In the genomic region with DNA sequence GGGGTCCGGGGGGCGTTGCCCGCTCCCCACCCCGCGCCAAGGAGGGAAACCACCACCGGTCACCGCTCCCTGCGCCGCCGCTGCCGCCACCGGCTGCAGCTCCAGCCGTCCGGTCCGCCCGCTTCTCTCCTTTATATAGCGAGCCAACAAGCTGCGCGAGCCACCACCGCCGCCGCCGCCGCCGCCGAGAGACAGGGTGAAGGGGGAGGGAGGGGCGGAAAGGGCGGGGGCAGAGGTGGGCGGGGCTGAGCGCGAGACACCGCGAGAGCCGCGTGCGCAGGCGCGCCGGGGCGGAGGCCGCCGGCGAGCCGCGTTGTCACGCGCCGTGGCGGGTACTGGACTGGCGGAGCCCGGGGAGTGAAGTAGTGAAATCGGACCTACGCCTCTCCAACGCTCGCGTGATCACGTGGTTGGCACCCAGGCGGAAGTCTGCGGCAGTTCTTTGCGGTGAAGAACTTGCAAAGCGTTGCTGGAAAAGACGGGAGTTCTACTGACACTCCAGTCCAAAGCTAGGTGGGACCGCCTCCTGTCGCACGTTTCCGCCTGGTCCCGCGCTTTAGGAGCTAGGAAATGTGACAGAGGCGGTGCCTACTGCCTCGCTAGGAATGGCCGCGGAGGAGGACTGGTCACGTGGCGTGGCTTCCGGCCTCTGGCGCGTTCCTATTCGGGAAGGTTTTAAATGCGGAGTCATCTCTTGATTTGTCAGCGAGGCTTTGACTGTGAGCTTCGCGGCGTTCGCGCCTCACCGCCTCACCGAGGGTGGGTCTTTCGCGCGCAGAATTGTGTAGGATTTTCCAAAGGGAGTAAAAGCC, we compare ENCODE assay signal across 8 cellular contexts. TPM values are rescaled to one million over a fixed set of nuclear protein-coding genes. Genes with fewer than 3 reads are reported as not detected.
DNase-seq lines count a peak whose midpoint lies in the region; ATAC-seq and TF ChIP-seq lines count a peak whose summit lies in the region.

A gene (minus strand): TSS at position 193 of the 812 bp plus-strand sequence. CDS start 441 bp downstream, outside the sequence.

- peaks cover 0 to 4% (median 2%) of the 10 kb centered on the region in 6 donors for H3K36me3 ChIP-seq in spleen

- H3K4me1 ChIP-seq in spleen: peaks cover 19 to 43% (median 36%) of the 10 kb centered on the region in 6 donors

- peak within 1 kb of the TSS; percentile 97 to 99 (median 99) for H3K27ac ChIP-seq in spleen

- no peaks in the 10 kb centered on the region for H3K27me3 ChIP-seq in spleen (replicated peaks in 1 of 7)

- no peaks in the 10 kb centered on the region for H3K9me3 ChIP-seq in spleen

- ATAC-seq in GM19023 (IDR thresholded peaks at IDR 0.05; ENCODE audit: unreplicated experiment) (peak; percentile 75), HG03280 (IDR thresholded peaks at IDR 0.05; ENCODE audit: unreplicated experiment) (peak; percentile 78)

- peak within 1 kb of the TSS; percentile 58 to 76 (median 66) for H3K4me3 ChIP-seq in spleen

- intact Hi-C loops in spleen (cut with DNase I; ENCODE audit: low total_unique reads): no loop called here

- DNase-seq in AG08396 (ENCODE audit: low spot score) (peak; percentile 97), NCI-H345 treated with DMSO at 0.1 percent for 48 hours (lab: John Stamatoyannopoulos, UW; ENCODE audit: unreplicated experiment) (peak; percentile 95), inferior parietal cortex (ENCODE audit: extremely low spot score) (peak; percentile 95), spleen (peak; percentile 99)
- DNase-seq in activated CD4-positive, CD25-positive, alpha-beta regulatory T cell (lab: John Stamatoyannopoulos, UW): peak; percentile 90 to 96 (median 95)
- DNase-seq in central memory CD4-positive, alpha-beta T cell: peak; percentile 95

- WGBS in spleen, 5 donors: 0 to 1% (median 0%) methylated on average over 75 to 90 of the region's 90 CpGs

- peak in 6 of 11 experiments; percentile 1 to 29 (median 14) for TF ChIP-seq CTCF in spleen (IDR thresholded peaks at IDR 0.05 in 8 of 11, conservative IDR thresholded peaks at IDR 0.05 in 3 of 11)

- peak; percentile 98 to 99 (median 99) for TF ChIP-seq POLR2A in spleen (IDR thresholded peaks at IDR 0.05)

RNA-seq across cellular contexts. Expression of the gene that starts here (rescaled TPM):
- total RNA-seq in spleen: 10 to 100 TPM; 25.4 to 40.7 (median 30.6) TPM
- polyA plus RNA-seq in spleen: 1 to 10 TPM; 5.1 to 8.0 (median 7.1) TPM

Comparison
In these comparisons a context has a peak if more than half of its experiments do, and no peak if none do; other contexts are left out.
1. Peak in every context shown above with its lines: DNase-seq, ATAC-seq, H3K4me3 ChIP-seq and H3K27ac ChIP-seq.